10 cellular contexts compared by ENCODE assay signal in the genomic region with DNA sequence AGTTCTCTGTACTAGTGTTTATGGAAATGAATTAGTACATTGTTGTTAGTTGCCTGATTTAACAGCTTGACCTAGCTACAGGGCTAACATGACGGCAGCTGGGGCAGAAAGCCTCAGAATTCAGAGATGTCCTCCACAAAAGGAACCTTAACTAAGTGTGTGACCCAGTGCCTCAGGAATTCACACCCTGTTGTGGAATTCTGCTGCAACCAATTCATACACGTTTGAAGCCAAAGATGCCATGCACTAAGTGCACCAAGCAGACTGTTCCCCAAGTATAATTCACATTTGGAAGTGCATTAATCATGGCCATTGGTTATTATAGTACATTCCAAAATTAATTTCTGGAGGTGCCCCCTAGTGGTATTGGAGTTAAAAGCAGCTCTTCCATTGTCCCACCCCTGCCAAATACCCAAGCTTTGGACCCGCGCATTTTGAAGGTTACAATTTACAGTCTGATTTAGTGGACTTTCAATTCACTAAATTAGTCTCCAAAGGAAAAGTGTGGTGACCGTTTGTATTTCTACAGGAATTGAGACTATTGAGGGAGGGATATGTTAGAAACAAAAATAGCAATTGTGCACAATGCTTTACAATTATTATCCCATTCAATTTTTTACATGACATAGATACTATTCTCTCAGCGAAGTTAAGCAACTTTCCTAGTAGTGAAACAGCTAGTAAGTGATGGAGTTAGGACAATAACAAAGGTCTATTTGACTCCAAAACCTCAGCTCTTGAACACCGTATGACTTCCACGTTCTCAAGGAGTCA.
DNase-seq lines count a peak whose midpoint lies in the region; ATAC-seq and TF ChIP-seq lines count a peak whose summit lies in the region.
"Had no signal": no experiment of that assay in that cellular context is flagged by ENCODE, and none has a peak within 500 bp of the region (broad histone marks: within the 10 kb centered on the region; RNA-seq: fewer than 3 reads in every experiment).

No MANE protein-coding gene starts in this region.

- no peak for TF ChIP-seq EP300 in sigmoid colon (IDR thresholded peaks at IDR 0.05)

- no peaks in the 10 kb centered on the region for H3K36me3 Mint-ChIP-seq in effector memory CD8-positive, alpha-beta T cell (ENCODE audit: insufficient read depth)

- no peaks in the 10 kb centered on the region for H3K27me3 Mint-ChIP-seq in effector memory CD8-positive, alpha-beta T cell

- no peak overlapping the region for H3K27ac Mint-ChIP-seq in effector memory CD8-positive, alpha-beta T cell

- H3K4me3 ChIP-seq in H7 (ENCODE audit: insufficient read depth, low read depth, low read length) = no peak overlapping the region
- H3K4me3 ChIP-seq in sigmoid colon = no peak overlapping the region
- H3K4me3 ChIP-seq: vagina had no signal

- in situ Hi-C loops in SK-MEL-5 (cut with HindIII; ENCODE audit: low pct_unique_long_range_greater_than_20kb, low sequenced_read_pairs) = no loop called here

- H3K36me3 ChIP-seq in H7 (replicated peaks; ENCODE audit: control insufficient read depth, insufficient read depth, low read length) = no peaks in the 10 kb centered on the region
- H3K36me3 ChIP-seq in sigmoid colon = no peaks in the 10 kb centered on the region
- H3K36me3 ChIP-seq: vagina had no signal

- peaks cover 0 to 11% of the 10 kb centered on the region in 2 donors for H3K9me3 Mint-ChIP-seq in effector memory CD8-positive, alpha-beta T cell

- no peak overlapping the region for H3K4me3 Mint-ChIP-seq in effector memory CD8-positive, alpha-beta T cell

- WGBS in sigmoid colon, 2 donors = 55 to 69% methylated on average over 8 of the region's 8 CpGs

- peak; percentile 47 for DNase-seq in AG20443 (ENCODE audit: low spot score)
- peak; percentile 41 for DNase-seq in H7
- DNase-seq in SK-MEL-5 (ENCODE audit: low read depth, low spot score) = peak; percentile 59
- peak; percentile 61 for DNase-seq in iPS-NIHi11 (ENCODE audit: low spot score)
- no peak for DNase-seq in effector memory CD8-positive, alpha-beta T cell
- no peak for DNase-seq in sigmoid colon
- no peak for DNase-seq in cerebellum (ENCODE audit: low spot score)
- DNase-seq: activated CD4-positive, alpha-beta T cell treated with anti-CD3 and anti-CD28 coated beads for 1 hour had no signal

- intact Hi-C loops in sigmoid colon (cut with DNase I) = no loop called here

- no peak overlapping the region for H3K27ac ChIP-seq in sigmoid colon
- H3K27ac ChIP-seq: vagina had no signal

- TF ChIP-seq CTCF in sigmoid colon (IDR thresholded peaks at IDR 0.05) = no peak

- no peaks in the 10 kb centered on the region for H3K4me1 ChIP-seq in sigmoid colon
- H3K4me1 ChIP-seq: vagina had no signal

- peaks cover 0 to 7% (median 0%) of the 10 kb centered on the region in 4 donors for H3K9me3 ChIP-seq in sigmoid colon
- H3K9me3 ChIP-seq: vagina had no signal

- no peak for ATAC-seq in effector memory CD8-positive, alpha-beta T cell (replicated peaks)
- ATAC-seq in HG03175 (IDR thresholded peaks at IDR 0.05; ENCODE audit: unreplicated experiment) = no peak

- H3K27me3 ChIP-seq in H7 (ENCODE audit: control insufficient read depth, insufficient read depth, low read length) (no peaks in the 10 kb centered on the region), sigmoid colon (no peaks in the 10 kb centered on the region)
- H3K27me3 ChIP-seq: vagina had no signal

- no peak for TF ChIP-seq POLR2A in sigmoid colon (IDR thresholded peaks at IDR 0.05)

- no peaks in the 10 kb centered on the region for H3K4me1 Mint-ChIP-seq in effector memory CD8-positive, alpha-beta T cell (ENCODE audit: low read depth in 2 of 2)

Comparison
In these comparisons a context has a peak if more than half of its experiments do, and no peak if none do; other contexts are left out.
1. DNase-seq: peak in AG20443 (single experiment), H7 (single experiment), SK-MEL-5 (single experiment) and iPS-NIHi11 (single experiment); none in effector memory CD8-positive, alpha-beta T cell (0 of 3), sigmoid colon (single experiment) and cerebellum (single experiment).